In genomic region chr17:1769826-1770477, GRCh38 we compare ENCODE assay signal across 11 cellular contexts. TPM values are rescaled to one million over a fixed set of nuclear protein-coding genes. Genes with fewer than 3 reads are reported as not detected.
DNase-seq lines count a peak whose midpoint lies in the region; ATAC-seq and TF ChIP-seq lines count a peak whose summit lies in the region.
"Had no signal": no experiment of that assay in that cellular context is flagged by ENCODE, and none has a peak within 500 bp of the region (broad histone marks: within the 10 kb centered on the region; RNA-seq: fewer than 3 reads in every experiment).

No MANE protein-coding gene starts in this region.

- intact Hi-C loops in prostate gland (cut with DNase I), result no loop called here

- peaks cover 20% of the 10 kb centered on the region; the same call in 2 of the 3 replicates for H3K36me3 Mint-ChIP-seq in GM23338 (ENCODE audit: low read depth)
- peaks cover 5% of the 10 kb centered on the region for H3K36me3 Mint-ChIP-seq in effector memory CD8-positive, alpha-beta T cell (ENCODE audit: insufficient read depth)

- DNase-seq in GM23338 (ENCODE audit: low spot score) (peak; percentile 91), NCI-H69 (lab: John Stamatoyannopoulos, UW) (peak; percentile 78), prostate gland (ENCODE audit: low spot score) (peak; percentile 86), cerebellar nuclear complex (lab: John Stamatoyannopoulos, UW) (no peak), NCI-H2196 (lab: John Stamatoyannopoulos, UW; ENCODE audit: unreplicated experiment) (no peak), foreskin melanocyte (no peak)
- DNase-seq in effector memory CD8-positive, alpha-beta T cell, result no peak
- DNase-seq: amygdala, Right ventricle myocardium superior had no signal

- H3K4me3 Mint-ChIP-seq in GM23338, result no peak overlapping the region
- peak overlapping the region; percentile 36 to 40 for H3K4me3 Mint-ChIP-seq in effector memory CD8-positive, alpha-beta T cell

- WGBS in prostate gland, result 37% methylated on average over 21 of the region's 21 CpGs

- peak overlapping the region; percentile 35 for H2AFZ ChIP-seq in GM23338

- H4K20me1 ChIP-seq in GM23338 (replicated peaks; ENCODE audit: insufficient read depth), result no peaks in the 10 kb centered on the region; the same call in 1 of the 2 replicates

- H3K27me3 ChIP-seq in GM23338 (ENCODE audit: insufficient read depth) (no peaks in the 10 kb centered on the region), prostate gland (replicated peaks; ENCODE audit: insufficient read depth) (no peaks in the 10 kb centered on the region)

- no peak for TF ChIP-seq POLR2A in prostate gland (IDR thresholded peaks at IDR 0.05)

- H3F3A ChIP-seq in GM23338 (replicated peaks; ENCODE audit: low read depth), result peaks cover 11% of the 10 kb centered on the region; the same call in 1 of the 2 replicates

- H3K27me3 Mint-ChIP-seq in GM23338 (ENCODE audit: insufficient read depth, low read depth, poor library complexity), result peaks cover 10% of the 10 kb centered on the region
- H3K27me3 Mint-ChIP-seq in effector memory CD8-positive, alpha-beta T cell, result no peaks in the 10 kb centered on the region

- no peaks in the 10 kb centered on the region for H3K9me3 Mint-ChIP-seq in GM23338
- no peaks in the 10 kb centered on the region for H3K9me3 Mint-ChIP-seq in effector memory CD8-positive, alpha-beta T cell

- no peaks in the 10 kb centered on the region for H3K36me3 ChIP-seq in GM23338 (ENCODE audit: insufficient read depth)
- no peaks in the 10 kb centered on the region for H3K36me3 ChIP-seq in prostate gland

- H3K4me1 ChIP-seq in GM23338 (ENCODE audit: insufficient read depth) (peaks cover 12% of the 10 kb centered on the region), prostate gland (replicated peaks) (no peaks in the 10 kb centered on the region)

- H3K4me3 ChIP-seq in GM23338 (peak overlapping the region; percentile 41), prostate gland (no peak overlapping the region)
- H3K4me3 ChIP-seq: lung had no signal

- no peaks in the 10 kb centered on the region for H3K79me2 ChIP-seq in GM23338 (replicated peaks; ENCODE audit: insufficient read depth)

- H3K9me3 ChIP-seq in prostate gland, result no peaks in the 10 kb centered on the region

- TF ChIP-seq CTCF in GM23338 (conservative IDR thresholded peaks at IDR 0.05; ENCODE audit: low read depth in 2 of 2), result no peak
- TF ChIP-seq CTCF in prostate gland (IDR thresholded peaks at IDR 0.05), result no peak

- H3K9me2 ChIP-seq in GM23338 (ENCODE audit: insufficient read depth), result no peaks in the 10 kb centered on the region

- ATAC-seq in GM23338 (peak; percentile 85), HG03135 (IDR thresholded peaks at IDR 0.05; ENCODE audit: unreplicated experiment) (no peak)
- ATAC-seq in effector memory CD8-positive, alpha-beta T cell (replicated peaks), result peak; percentile 36

- peak overlapping the region; percentile 77; the same call in 1 of the 2 replicates for H3K27ac Mint-ChIP-seq in GM23338
- peak overlapping the region; percentile 41 to 82 for H3K27ac Mint-ChIP-seq in effector memory CD8-positive, alpha-beta T cell

- peaks cover 14% of the 10 kb centered on the region for H3K4me1 Mint-ChIP-seq in GM23338
- peaks cover 11 to 12% of the 10 kb centered on the region in 2 donors for H3K4me1 Mint-ChIP-seq in effector memory CD8-positive, alpha-beta T cell (ENCODE audit: low read depth in 2 of 2)

- H3K4me2 ChIP-seq in GM23338, result peak overlapping the region; percentile 67

- H3K27ac ChIP-seq in GM23338 (ENCODE audit: low read depth) (peak overlapping the region; percentile 85), prostate gland (peak overlapping the region; percentile 66 to 73)

TF ChIP-seq in GM23338, 12 proteins besides CTCF, POLR2A, EP300 and RAD21:
- 0 out of 2 replicates have a peak, but pooled peaks have one; percentile 12 for TF ChIP-seq NANOG (IDR thresholded peaks at IDR 0.05; ENCODE audit: borderline replicate concordance)
- no peak for TF ChIP-seq ZNF462 (CRISPR knock-in tag; IDR thresholded peaks at IDR 0.05)

RNA-seq across cellular contexts. Expression of gene SERPINF1, which starts 8.1 kb away (rescaled TPM):
- 40.7 and 41.4 TPM in 2 replicates for total RNA-seq in GM23338 (2014; rRNA removed; shearing (Covaris generic))
- 22.1 and 24.4 TPM in 2 replicates for polyA plus RNA-seq in GM23338 (2016; fragmentation: Nextera tagmentation; extraction: Ambion mirVana)
- total RNA-seq in prostate gland, result 1,000 to 10,000 TPM in 1 of 2 donors, 100 to 1,000 TPM in 1; 119 to 2,127 TPM

RNA-seq across cellular contexts. Expression of gene SERPINF2, which starts 27.3 kb away (rescaled TPM):
- total RNA-seq in GM23338 (2014; rRNA removed; shearing (Covaris generic)), result 0.47 and 0.66 TPM in 2 replicates
- 1.2 and 1.5 TPM in 2 replicates for polyA plus RNA-seq in GM23338 (2016; fragmentation: Nextera tagmentation; extraction: Ambion mirVana)
- 10 to 100 TPM; 30.4 to 56.1 TPM for total RNA-seq in prostate gland

RNA-seq across cellular contexts. Expression of gene WDR81, which starts 45.4 kb away (rescaled TPM):
- 14.5 and 17.6 TPM in 2 replicates for total RNA-seq in GM23338 (2014; rRNA removed; shearing (Covaris generic))
- polyA plus RNA-seq in GM23338 (2016; fragmentation: Nextera tagmentation; extraction: Ambion mirVana), result 3.5 and 3.7 TPM in 2 replicates
- total RNA-seq in prostate gland, result 10 to 100 TPM; 39.2 to 72.9 TPM

RNA-seq across cellular contexts. Expression of gene SMYD4, which starts 59.8 kb away (rescaled TPM):
- 18.4 and 21.9 TPM in 2 replicates for total RNA-seq in GM23338 (2014; rRNA removed; shearing (Covaris generic))
- 14.8 and 17.0 TPM in 2 replicates for polyA plus RNA-seq in GM23338 (2016; fragmentation: Nextera tagmentation; extraction: Ambion mirVana)
- total RNA-seq in prostate gland, result 10 to 100 TPM; 13.6 to 14.7 TPM

RNA-seq across cellular contexts. Expression of gene TLCD2, which starts 59.8 kb away (rescaled TPM):
- total RNA-seq in GM23338 (2014; rRNA removed; shearing (Covaris generic)), result 0.58 and 1.4 TPM in 2 replicates
- 0.64 and 0.70 TPM in 2 replicates for polyA plus RNA-seq in GM23338 (2016; fragmentation: Nextera tagmentation; extraction: Ambion mirVana)
- total RNA-seq in prostate gland, result 1 to 10 TPM; 2.3 TPM

Comparison
In these comparisons a context has a peak if more than half of its experiments do, and no peak if none do; other contexts are left out.
1. DNase-seq: peak in GM23338 (single experiment), NCI-H69 (single experiment) and prostate gland (single experiment); none in effector memory CD8-positive, alpha-beta T cell (0 of 3), cerebellar nuclear complex (0 of 2), NCI-H2196 (single experiment) and foreskin melanocyte (single experiment).
2. RNA of gene SERPINF2, which starts 27.3 kb away (total RNA-seq): 30.4 to 56.1 TPM in prostate gland; 0.47 to 0.66 TPM in GM23338; every median in the first group is over 10 times any median in the second.